12 cellular contexts compared by ENCODE assay signal in the genomic region with DNA sequence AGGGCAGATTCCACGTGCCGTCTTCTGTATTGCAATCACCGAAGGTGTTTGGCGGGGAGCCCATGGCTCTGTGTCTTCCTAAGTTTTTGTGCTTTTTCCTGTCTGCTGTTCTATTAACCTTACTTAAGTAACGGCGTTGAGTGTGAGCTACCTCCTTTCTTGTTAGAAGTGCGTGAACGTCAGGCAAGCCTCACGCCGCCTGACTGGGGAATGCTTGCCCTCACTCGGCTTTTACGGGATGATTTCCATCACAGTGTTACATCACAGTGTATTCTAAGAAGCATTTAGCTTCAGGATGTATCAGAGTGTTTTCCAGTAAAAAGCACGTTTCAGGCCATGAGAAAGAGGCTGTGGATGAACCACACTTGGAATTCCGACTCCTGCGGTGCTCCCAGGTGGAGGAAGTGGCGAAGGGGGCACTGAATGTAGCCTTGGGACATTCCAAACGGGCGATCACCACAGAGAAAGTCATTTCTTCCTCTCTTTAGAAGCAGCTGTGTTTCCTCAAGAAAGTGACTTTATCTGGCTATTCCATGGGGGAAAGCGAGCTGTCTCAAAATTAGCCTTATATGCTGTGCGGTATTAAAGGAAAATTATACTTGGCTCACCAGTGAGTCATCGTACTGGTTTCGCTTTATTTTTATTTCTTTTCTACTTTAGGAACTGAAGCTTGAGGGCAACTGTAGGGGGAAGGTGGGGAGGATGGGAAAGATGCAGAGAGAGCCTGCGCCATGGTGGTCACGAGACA.
A peak's percentile ranks its signal among the peaks of the same experiment; 100 is the strongest.
DNase-seq lines count a peak whose midpoint lies in the region; ATAC-seq and TF ChIP-seq lines count a peak whose summit lies in the region.
"Had no signal": no experiment of that assay in that cellular context is flagged by ENCODE, and none has a peak within 500 bp of the region (broad histone marks: within the 10 kb centered on the region; RNA-seq: fewer than 3 reads in every experiment).

No MANE protein-coding gene starts in this region.

- peak overlapping the region; percentile 30 for H3K27ac Mint-ChIP-seq in activated naive CD4-positive, alpha-beta T cell treated with anti-CD3 and anti-CD28 coated beads, Interleukin-2, amount 50 U/mL, for 24 hours
- H3K27ac Mint-ChIP-seq in activated naive CD4-positive, alpha-beta T cell treated with anti-CD3 and anti-CD28 coated beads, Interleukin-2, amount 10 ng/mL, durations not matched to agents 7 days and 5 days = no peak overlapping the region
- H3K27ac Mint-ChIP-seq: activated CD4-positive, alpha-beta T cell treated with anti-CD3 and anti-CD28 coated beads for 36 hours had no signal

- ATAC-seq in Right ventricle myocardium superior (ENCODE audit: poor library complexity) = peak; percentile 80
- ATAC-seq in omental fat pad (ENCODE audit: low FRiP score) = peak; percentile 46
- ATAC-seq: activated CD4-positive, alpha-beta T cell treated with anti-CD3 and anti-CD28 coated beads for 36 hours; K562 had no signal

- TF ChIP-seq POLR2A in uterus (IDR thresholded peaks at IDR 0.05) = no peak

- intact Hi-C loops in Right ventricle myocardium superior (cut with DNase I) = no loop called here
- intact Hi-C loops in uterus (cut with DNase I; ENCODE audit: low total_unique reads) = no loop called here

- peaks cover 9% of the 10 kb centered on the region for H3K27me3 Mint-ChIP-seq in activated naive CD4-positive, alpha-beta T cell treated with anti-CD3 and anti-CD28 coated beads, Interleukin-2, amount 50 U/mL, for 24 hours
- peaks cover 24% of the 10 kb centered on the region for H3K27me3 Mint-ChIP-seq in activated naive CD4-positive, alpha-beta T cell treated with anti-CD3 and anti-CD28 coated beads, Interleukin-2, amount 10 ng/mL, durations not matched to agents 7 days and 5 days

- H3K4me1 Mint-ChIP-seq in activated naive CD4-positive, alpha-beta T cell treated with anti-CD3 and anti-CD28 coated beads, Interleukin-2, amount 50 U/mL, for 24 hours = no peaks in the 10 kb centered on the region
- no peaks in the 10 kb centered on the region for H3K4me1 Mint-ChIP-seq in activated naive CD4-positive, alpha-beta T cell treated with anti-CD3 and anti-CD28 coated beads, Interleukin-2, amount 10 ng/mL, durations not matched to agents 7 days and 5 days
- H3K4me1 Mint-ChIP-seq: activated CD4-positive, alpha-beta T cell treated with anti-CD3 and anti-CD28 coated beads for 36 hours had no signal

- peak overlapping the region; percentile 0 to 26 for H3K4me3 ChIP-seq in uterus
- H3K4me3 ChIP-seq: K562 had no signal

- H3K36me3 ChIP-seq in uterus = no peaks in the 10 kb centered on the region

- peak overlapping the region; percentile 84 to 86 for H3K27ac ChIP-seq in uterus

- CTCF ChIA-PET in activated naive CD4-positive, alpha-beta T cell treated with anti-CD3 and anti-CD28 coated beads, Interleukin-2, amount 10 ng/mL, durations not matched to agents 7 days and 5 days (lab: Charles Lee) = no interaction called here

- DNase-seq in activated naive CD4-positive, alpha-beta T cell treated with anti-CD3 and anti-CD28 coated beads, Interleukin-2, amount 10 ng/mL, durations not matched to agents 7 days and 5 days = no peak
- DNase-seq in Right ventricle myocardium superior = no peak
- DNase-seq in omental fat pad (ENCODE audit: low spot score) = no peak
- peak; percentile 48 to 55 for DNase-seq in uterus
- no peak for DNase-seq in NCI-H1436 (lab: John Stamatoyannopoulos, UW)
- DNase-seq in NCI-H748 (lab: John Stamatoyannopoulos, UW; ENCODE audit: unreplicated experiment) = no peak
- no peak for DNase-seq in NCI-H345 treated with DMSO at 0.1 percent for 48 hours (lab: John Stamatoyannopoulos, UW; ENCODE audit: unreplicated experiment)
- DNase-seq: 8988T; activated CD4-positive, alpha-beta T cell treated with anti-CD3 and anti-CD28 coated beads for 36 hours; NCI-H1930 had no signal

- peaks cover 10% of the 10 kb centered on the region for H3K9me3 Mint-ChIP-seq in activated naive CD4-positive, alpha-beta T cell treated with anti-CD3 and anti-CD28 coated beads, Interleukin-2, amount 50 U/mL, for 24 hours
- peaks cover 7% of the 10 kb centered on the region for H3K9me3 Mint-ChIP-seq in activated naive CD4-positive, alpha-beta T cell treated with anti-CD3 and anti-CD28 coated beads, Interleukin-2, amount 10 ng/mL, durations not matched to agents 7 days and 5 days

- H3K36me3 Mint-ChIP-seq in activated naive CD4-positive, alpha-beta T cell treated with anti-CD3 and anti-CD28 coated beads, Interleukin-2, amount 50 U/mL, for 24 hours = no peaks in the 10 kb centered on the region
- H3K36me3 Mint-ChIP-seq in activated naive CD4-positive, alpha-beta T cell treated with anti-CD3 and anti-CD28 coated beads, Interleukin-2, amount 10 ng/mL, durations not matched to agents 7 days and 5 days = no peaks in the 10 kb centered on the region

- no peak overlapping the region for H3K4me3 Mint-ChIP-seq in activated naive CD4-positive, alpha-beta T cell treated with anti-CD3 and anti-CD28 coated beads, Interleukin-2, amount 50 U/mL, for 24 hours
- no peak overlapping the region for H3K4me3 Mint-ChIP-seq in activated naive CD4-positive, alpha-beta T cell treated with anti-CD3 and anti-CD28 coated beads, Interleukin-2, amount 10 ng/mL, durations not matched to agents 7 days and 5 days
- H3K4me3 Mint-ChIP-seq: activated CD4-positive, alpha-beta T cell treated with anti-CD3 and anti-CD28 coated beads for 36 hours had no signal

- no peaks in the 10 kb centered on the region for H3K9me3 ChIP-seq in uterus

- no peaks in the 10 kb centered on the region for H3K27me3 ChIP-seq in uterus

- no peaks in the 10 kb centered on the region for H3K4me1 ChIP-seq in uterus

- TF ChIP-seq CTCF in omental fat pad (IDR thresholded peaks at IDR 0.05) = no peak
- no peak for TF ChIP-seq CTCF in uterus (IDR thresholded peaks at IDR 0.05)

Comparison
In these comparisons a context has a peak if more than half of its experiments do, and no peak if none do; other contexts are left out.
1. DNase-seq: peak in uterus (2 of 2); none in activated naive CD4-positive, alpha-beta T cell treated with anti-CD3 and anti-CD28 coated beads, Interleukin-2, amount 10 ng/mL, durations not matched to agents 7 days and 5 days (single experiment), Right ventricle myocardium superior (single experiment), omental fat pad (single experiment), NCI-H1436 (single experiment), NCI-H748 (single experiment) and NCI-H345 treated with DMSO at 0.1 percent for 48 hours (single experiment).